Comparison of ENCODE assay signal across 27 cellular contexts in genomic region chr5:123269436-123269835, GRCh38.
"Had no signal": no experiment of that assay in that cellular context is flagged by ENCODE, and none has a peak within 500 bp of the region (broad histone marks: within the 10 kb centered on the region; RNA-seq: fewer than 3 reads in every experiment).

No MANE protein-coding gene starts in this region.

- H3K9me3 ChIP-seq: left ventricle myocardium inferior, neutrophil, psoas muscle, sigmoid colon, testis, tibial nerve, uterus had no signal

- H2AFZ ChIP-seq: hepatocyte, neural progenitor cell, parathyroid adenoma had no signal

- H3K36me3 ChIP-seq: left ventricle myocardium inferior, neural progenitor cell, neutrophil, sigmoid colon, stomach, tibial nerve, uterus had no signal

- H3K4me1 ChIP-seq: left ventricle myocardium inferior, neural progenitor cell, parathyroid adenoma, psoas muscle, stomach, testis, tibial nerve, uterus had no signal

- H3K27me3 ChIP-seq: hepatocyte, neural progenitor cell, neutrophil, sigmoid colon, stomach, testis, tibial nerve, uterus had no signal

- H3K4me1 Mint-ChIP-seq: naive B cell; natural killer cell; neural progenitor cell; stimulated activated naive B cell treated with anti-CD40 and anti-IgM and Interleukin-4, amounts not matched to agents 10 μg/mL and 1 μg/mL and 100 μg/mL, for 72 hours had no signal

- H3K9me3 Mint-ChIP-seq: mesothelial cell of epicardium; natural killer cell; neural progenitor cell; stimulated activated naive B cell treated with anti-CD40 and anti-IgM and Interleukin-4, amounts not matched to agents 10 μg/mL and 1 μg/mL and 100 μg/mL, for 72 hours had no signal

- H3K27ac Mint-ChIP-seq: naive B cell; natural killer cell; neural progenitor cell; stimulated activated naive B cell treated with anti-CD40 and anti-IgM and Interleukin-4, amounts not matched to agents 10 μg/mL and 1 μg/mL and 100 μg/mL, for 72 hours; type B pancreatic cell had no signal

- H3K36me3 Mint-ChIP-seq: mesothelial cell of epicardium; naive B cell; natural killer cell; neural progenitor cell; stimulated activated naive B cell treated with anti-CD40 and anti-IgM and Interleukin-4, amounts not matched to agents 10 μg/mL and 1 μg/mL and 100 μg/mL, for 72 hours; type B pancreatic cell had no signal

- H3K4me2 ChIP-seq: hepatocyte, neural progenitor cell had no signal

- H3K9ac ChIP-seq: neural progenitor cell, parathyroid adenoma had no signal

- H3K79me2 ChIP-seq: hepatocyte, parathyroid adenoma had no signal

- ATAC-seq: natural killer cell; psoas muscle; stimulated activated naive B cell treated with anti-CD40 and anti-IgM and Interleukin-4, amounts not matched to agents 10 μg/mL and 1 μg/mL and 100 μg/mL, for 72 hours; stimulated activated naive CD8-positive, alpha-beta T cell treated with anti-CD3 and anti-CD28 coated beads, Interleukin-15, Interleukin-2, amounts not matched to agents 100 U/mL and 50 U/mL, for 24 hours had no signal

- H3K27ac ChIP-seq: hepatocyte, left ventricle myocardium inferior, neural progenitor cell, neutrophil, parathyroid adenoma, psoas muscle, sigmoid colon, stomach, testis, tibial nerve, uterus had no signal

- DNase-seq: islet precursor cell; left ventricle myocardium inferior; mesendoderm; naive B cell; natural killer cell; nephron progenitor cell; occipital lobe; psoas muscle; sigmoid colon; small intestine; stimulated activated CD4-positive, alpha-beta T cell treated with anti-CD3 and anti-CD28 coated beads, Interleukin-1b, Interleukin-23, amount 100 ng/mL, for 48 hours; stimulated activated CD4-positive, alpha-beta T cell treated with anti-CD3 and anti-CD28 coated beads, Interleukin-2, amount 100 ng/mL, for 48 hours; stimulated activated CD4-positive, alpha-beta T cell treated with anti-CD3 and anti-CD28 coated beads, Interleukin-4, amount 100 ng/mL, for 4 hours; stimulated activated CD8-positive, alpha-beta memory T cell treated with anti-CD3 and anti-CD28 coated beads, Interleukin-4, amount 100 ng/mL, for 48 hours; stimulated activated naive B cell treated with anti-CD40 and anti-IgM and Interleukin-4, amounts not matched to agents 10 μg/mL and 1 μg/mL and 100 μg/mL, for 72 hours; stimulated activated naive CD8-positive, alpha-beta T cell treated with anti-CD3 and anti-CD28 coated beads, Interleukin-15, Interleukin-2, amounts not matched to agents 100 U/mL and 50 U/mL, for 24 hours; stomach; testis; uterus had no signal

- FAIRE-seq: small intestine had no signal

- H3K4me3 ChIP-seq: hepatocyte, left ventricle myocardium inferior, lung, neural progenitor cell, psoas muscle, sigmoid colon, stomach, testis, tibial nerve, uterus had no signal

- H3K4me3 Mint-ChIP-seq: mesothelial cell of epicardium; naive B cell; natural killer cell; nephron progenitor cell; neural progenitor cell; stimulated activated naive B cell treated with anti-CD40 and anti-IgM and Interleukin-4, amounts not matched to agents 10 μg/mL and 1 μg/mL and 100 μg/mL, for 72 hours; type B pancreatic cell had no signal
